ENCODE assay signal across 10 cellular contexts in the genomic region with DNA sequence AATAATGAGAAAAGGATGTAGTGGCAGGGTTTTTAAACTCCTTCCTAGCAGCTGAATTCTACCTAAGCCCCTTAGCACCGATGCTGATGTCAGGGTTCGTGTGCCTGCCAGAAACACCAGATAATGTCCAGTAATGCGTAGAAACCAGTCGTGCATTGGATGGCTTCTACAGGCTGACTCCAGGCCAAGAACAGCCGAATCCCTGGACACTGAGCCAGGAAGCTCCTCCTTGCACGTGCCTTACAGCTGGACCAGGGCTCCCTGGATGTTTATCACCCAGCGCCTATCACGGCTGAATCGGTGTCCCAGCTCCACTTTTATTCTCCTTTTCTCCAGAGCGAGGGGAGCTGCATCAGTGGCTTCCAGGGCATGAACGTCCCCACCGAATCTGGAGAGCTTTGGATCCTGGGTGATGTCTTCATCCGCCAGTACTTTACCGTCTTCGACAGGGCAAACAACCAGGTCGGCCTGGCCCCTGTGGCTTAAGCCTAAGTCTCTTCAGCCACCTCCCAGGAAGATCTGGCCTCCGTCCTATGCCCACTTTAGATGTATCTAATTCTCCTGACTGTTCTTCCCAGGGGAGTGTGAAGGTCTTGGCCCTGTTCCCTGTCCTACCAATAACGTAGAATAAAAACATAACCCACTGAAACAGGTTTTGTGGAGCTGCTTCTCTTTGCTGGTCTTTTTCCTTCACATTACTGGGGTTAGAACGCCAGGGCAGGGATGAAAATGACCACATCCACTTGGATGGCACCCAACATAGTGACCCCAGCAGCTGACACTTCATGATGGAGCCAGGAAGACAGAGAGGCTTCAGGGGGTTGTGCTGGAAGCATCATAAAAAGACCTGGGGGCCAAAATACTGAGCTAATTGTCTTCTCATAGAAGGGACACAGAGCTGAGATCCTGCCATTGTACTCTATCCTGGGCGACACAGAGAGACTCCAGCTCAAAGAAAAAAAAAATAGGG. TPM values are rescaled to one million over a fixed set of nuclear protein-coding genes. Genes with fewer than 3 reads are reported as not detected.
"Had no signal": no experiment of that assay in that cellular context is flagged by ENCODE, and none has a peak within 500 bp of the region (broad histone marks: within the 10 kb centered on the region; RNA-seq: fewer than 3 reads in every experiment).

No MANE protein-coding gene starts in this region.

RNA-seq across cellular contexts. Expression of gene PGA5, which starts 10.1 kb away (rescaled TPM):
- total RNA-seq: bronchial epithelial cell; dermis microvascular lymphatic vessel endothelial cell; natural killer cell; occipital lobe; pulmonary artery endothelial cell; skeletal muscle tissue; T-helper 1 cell treated with Interleukin-12 subunit alpha and Interleukin-12 subunit beta and Interleukin-4 antibody, amounts not matched to agents 30 ng/mL and 1 ng/mL, for 36 hours; temporal lobe had no signal

RNA-seq across cellular contexts. Expression of gene PGA4, which starts 28.9 kb away (rescaled TPM):
- total RNA-seq: bronchial epithelial cell; dermis microvascular lymphatic vessel endothelial cell; natural killer cell; pulmonary artery endothelial cell; T-helper 1 cell treated with Interleukin-12 subunit alpha and Interleukin-12 subunit beta and Interleukin-4 antibody, amounts not matched to agents 30 ng/mL and 1 ng/mL, for 36 hours had no signal

RNA-seq across cellular contexts. Expression of gene PGA3, which starts 47.8 kb away (rescaled TPM):
- total RNA-seq: bronchial epithelial cell; dermis microvascular lymphatic vessel endothelial cell; esophagus squamous epithelium; frontal cortex; natural killer cell; pulmonary artery endothelial cell; T-helper 1 cell treated with Interleukin-12 subunit alpha and Interleukin-12 subunit beta and Interleukin-4 antibody, amounts not matched to agents 30 ng/mL and 1 ng/mL, for 36 hours had no signal
